21 cellular contexts compared by ENCODE assay signal in genomic region chr17:5769936-5770335, GRCh38.
DNase-seq lines count a peak whose midpoint lies in the region; ATAC-seq and TF ChIP-seq lines count a peak whose summit lies in the region.
"Had no signal": no experiment of that assay in that cellular context is flagged by ENCODE, and none has a peak within 500 bp of the region (broad histone marks: within the 10 kb centered on the region; RNA-seq: fewer than 3 reads in every experiment).

No MANE protein-coding gene starts in this region.

- H3K9me3 Mint-ChIP-seq in WTC11 (no peaks in the 10 kb centered on the region), T-cell (no peaks in the 10 kb centered on the region)
- H3K9me3 Mint-ChIP-seq: activated naive CD4-positive, alpha-beta T cell treated with anti-CD3 and anti-CD28 coated beads for 36 hours; T-helper 2 cell treated with Interferon-gamma antibody and Interleukin-4, amounts not matched to agents 5 μg/mL and 100 μg/mL, for 36 hours had no signal

- H3K27ac Mint-ChIP-seq in WTC11 (no peak overlapping the region), T-cell (no peak overlapping the region)
- H3K27ac Mint-ChIP-seq: activated naive CD4-positive, alpha-beta T cell treated with anti-CD3 and anti-CD28 coated beads for 36 hours; T-helper 2 cell treated with Interferon-gamma antibody and Interleukin-4, amounts not matched to agents 5 μg/mL and 100 μg/mL, for 36 hours had no signal

- CTCF ChIA-PET in WTC11 (lab: Charles Lee) (interaction anchor here (1.3 kb wide), 1 partner anchor 299 kb away, joined by 3 read pairs; no protein-coding TSS in a partner anchor), T-cell (lab: Charles Lee) (no interaction called here)

- in situ Hi-C loops in Caki2 (cut with HindIII; ENCODE audit: low pct_unique_long_range_greater_than_20kb, low sequenced_read_pairs): no loop called here

- H3K4me1 Mint-ChIP-seq in WTC11: no peaks in the 10 kb centered on the region
- no peaks in the 10 kb centered on the region for H3K4me1 Mint-ChIP-seq in T-cell

- TF ChIP-seq CTCF in WTC11 (IDR thresholded peaks at IDR 0.05): no peak

- ATAC-seq in WTC11: peak; percentile 61
- ATAC-seq in HG02642 (IDR thresholded peaks at IDR 0.05; ENCODE audit: poor library complexity, unreplicated experiment): no peak
- ATAC-seq in T-cell (replicated peaks in 1 of 4): no peak
- no peak for ATAC-seq in GM18502 (IDR thresholded peaks at IDR 0.05; ENCODE audit: poor library complexity, unreplicated experiment)
- ATAC-seq: foreskin keratinocyte, Right ventricle myocardium inferior had no signal

- DNase-seq in Caki2 (ENCODE audit: low read depth) (peak; percentile 78), NCI-H146 (lab: John Stamatoyannopoulos, UW) (peak; percentile 96), WTC11 (ENCODE audit: low spot score) (peak; percentile 24), kidney glomerular epithelial cell (lab: John Stamatoyannopoulos, UW) (peak; percentile 34), T-cell (no peak)
- no peak for DNase-seq in activated T-cell treated with anti-CD3 and anti-CD28 coated beads, Interleukin-2, amount 50 U/mL, for 1 hour
- DNase-seq: activated CD8-positive, alpha-beta memory T cell treated with anti-CD3 and anti-CD28 coated beads, Interleukin-2, amount 50 U/mL, for 4 hours; activated naive CD4-positive, alpha-beta T cell treated with anti-CD3 and anti-CD28 coated beads for 36 hours; Calu3; effector CD4-positive, alpha-beta T cell; foreskin keratinocyte; GOT3; IMR-90; NK-92 treated with Interleukin-12 subunit alpha and Interleukin-12 subunit beta, amount 100 ng/mL, for 24 hours; occipital lobe; stimulated activated CD4-positive, alpha-beta T cell treated with anti-CD3 and anti-CD28 coated beads, Interleukin-4, amount 100 ng/mL, for 4 hours; tibial artery had no signal

- POLR2A ChIA-PET in WTC11 (lab: Charles Lee): no interaction called here
- POLR2A ChIA-PET in T-cell (lab: Charles Lee): no interaction called here

- H3K27me3 Mint-ChIP-seq in WTC11 (ENCODE audit: low read depth) (peaks cover 7% of the 10 kb centered on the region), T-cell (peaks cover 16 to 23% of the 10 kb centered on the region in 2 donors)

- H3K4me3 Mint-ChIP-seq in WTC11 (no peak overlapping the region), T-cell (no peak overlapping the region)
- H3K4me3 Mint-ChIP-seq: activated naive CD4-positive, alpha-beta T cell treated with anti-CD3 and anti-CD28 coated beads for 36 hours; T-helper 2 cell treated with Interferon-gamma antibody and Interleukin-4, amounts not matched to agents 5 μg/mL and 100 μg/mL, for 36 hours had no signal

- H3K36me3 Mint-ChIP-seq in WTC11: no peaks in the 10 kb centered on the region
- no peaks in the 10 kb centered on the region for H3K36me3 Mint-ChIP-seq in T-cell

TF ChIP-seq in WTC11, 78 proteins besides CTCF, POLR2A, EP300 and RAD21:
- TF ChIP-seq EMX1 (CRISPR knock-in tag; IDR thresholded peaks at IDR 0.05) (no peak), ZBTB43 (CRISPR knock-in tag; IDR thresholded peaks at IDR 0.05) (no peak), ATF1 (CRISPR knock-in tag; IDR thresholded peaks at IDR 0.05) (no peak), USF1 (CRISPR knock-in tag; IDR thresholded peaks at IDR 0.05) (no peak), NR3C1 (CRISPR knock-in tag; conservative IDR thresholded peaks at IDR 0.05; ENCODE audit: low read depth) (no peak), NR2C2 (CRISPR knock-in tag; IDR thresholded peaks at IDR 0.05) (no peak), CREM (CRISPR knock-in tag; IDR thresholded peaks at IDR 0.05) (no peak), ZNF416 (CRISPR knock-in tag; IDR thresholded peaks at IDR 0.05) (no peak), ZNF281 (CRISPR knock-in tag; IDR thresholded peaks at IDR 0.05) (no peak)
- TF ChIP-seq, protein P1, sequence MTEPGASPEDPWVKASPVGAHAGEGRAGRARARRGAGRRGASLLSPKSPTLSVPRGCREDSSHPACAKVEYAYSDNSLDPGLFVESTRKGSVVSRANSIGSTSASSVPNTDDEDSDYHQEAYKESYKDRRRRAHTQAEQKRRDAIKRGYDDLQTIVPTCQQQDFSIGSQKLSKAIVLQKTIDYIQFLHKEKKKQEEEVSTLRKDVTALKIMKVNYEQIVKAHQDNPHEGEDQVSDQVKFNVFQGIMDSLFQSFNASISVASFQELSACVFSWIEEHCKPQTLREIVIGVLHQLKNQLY (CRISPR knock-in tag; IDR thresholded peaks at IDR 0.05): no peak

Comparison
In these comparisons a context has a peak if more than half of its experiments do, and no peak if none do; other contexts are left out.
1. DNase-seq: peak in Caki2 (single experiment), NCI-H146 (single experiment), WTC11 (single experiment) and kidney glomerular epithelial cell (single experiment); none in activated T-cell treated with anti-CD3 and anti-CD28 coated beads, Interleukin-2, amount 50 U/mL, for 1 hour (single experiment) and T-cell (0 of 34).